29 cellular contexts compared by ENCODE assay signal in genomic region chr4:40687676-40688389, GRCh38. TPM values are rescaled to one million over a fixed set of nuclear protein-coding genes. Genes with fewer than 3 reads are reported as not detected.
A peak's percentile ranks its signal among the peaks of the same experiment; 100 is the strongest.
DNase-seq lines count a peak whose midpoint lies in the region; ATAC-seq lines count a peak whose summit lies in the region.
"Had no signal": no experiment of that assay in that cellular context is flagged by ENCODE, and none has a peak within 500 bp of the region (broad histone marks: within the 10 kb centered on the region; RNA-seq: fewer than 3 reads in every experiment).

No MANE protein-coding gene starts in this region.

- H3K14ac ChIP-seq in mesenchymal stem cell (ENCODE audit: low read length in 2 of 2): no peak overlapping the region

- H3K9me3 Mint-ChIP-seq in activated T-cell treated with anti-CD3 and anti-CD28 coated beads, Interleukin-2, amount 50 U/mL, for 24 hours: peaks cover 4% of the 10 kb centered on the region
- H3K9me3 Mint-ChIP-seq in T-helper 2 cell treated with Interferon-gamma antibody and Interleukin-4, amounts not matched to agents 5 μg/mL and 100 μg/mL, for 36 hours: no peaks in the 10 kb centered on the region
- H3K9me3 Mint-ChIP-seq: effector memory CD8-positive, alpha-beta T cell; immature natural killer cell had no signal

- peaks cover 6% of the 10 kb centered on the region for H3K9me3 ChIP-seq in mesenchymal stem cell (ENCODE audit: control insufficient read depth, low read length)
- H3K9me3 ChIP-seq: breast epithelium, gastrocnemius medialis, left lung, SK-N-SH, suprapubic skin had no signal

- H3K4me2 ChIP-seq in mesenchymal stem cell (ENCODE audit: low read length, poor library complexity, severe bottlenecking): no peak overlapping the region
- H3K4me2 ChIP-seq: SK-N-SH, smooth muscle cell had no signal

- H3K27me3 Mint-ChIP-seq in activated T-cell treated with anti-CD3 and anti-CD28 coated beads, Interleukin-2, amount 50 U/mL, for 24 hours: peaks cover 10% of the 10 kb centered on the region
- no peaks in the 10 kb centered on the region for H3K27me3 Mint-ChIP-seq in T-helper 2 cell treated with Interferon-gamma antibody and Interleukin-4, amounts not matched to agents 5 μg/mL and 100 μg/mL, for 36 hours (ENCODE audit: low read depth)

- peak overlapping the region; percentile 54 for H4K8ac ChIP-seq in mesenchymal stem cell (ENCODE audit: low read length)

- H2BK120ac ChIP-seq in mesenchymal stem cell (ENCODE audit: low read depth, low read length): no peak overlapping the region

- H2AK5ac ChIP-seq in mesenchymal stem cell (ENCODE audit: low read length, severe bottlenecking): no peak overlapping the region

- no peak overlapping the region for H3K23ac ChIP-seq in mesenchymal stem cell (ENCODE audit: low read length in 2 of 2)

- no peaks in the 10 kb centered on the region for H3K4me1 ChIP-seq in mesenchymal stem cell (ENCODE audit: control insufficient read depth, insufficient read depth, low read depth, low read length)
- H3K4me1 ChIP-seq: breast epithelium, gastrocnemius medialis had no signal

- no peak overlapping the region for H3K27ac ChIP-seq in mesenchymal stem cell (ENCODE audit: low read length, poor library complexity, severe bottlenecking)
- H3K27ac ChIP-seq: gastrocnemius medialis, left lung, suprapubic skin, VCaP had no signal

- H3K4me3 Mint-ChIP-seq in activated T-cell treated with anti-CD3 and anti-CD28 coated beads, Interleukin-2, amount 50 U/mL, for 24 hours: peak overlapping the region; percentile 49
- H3K4me3 Mint-ChIP-seq in T-helper 2 cell treated with Interferon-gamma antibody and Interleukin-4, amounts not matched to agents 5 μg/mL and 100 μg/mL, for 36 hours: peak overlapping the region; percentile 65
- H3K4me3 Mint-ChIP-seq: effector memory CD8-positive, alpha-beta T cell; immature natural killer cell; mesothelial cell of epicardium; naive thymus-derived CD8-positive, alpha-beta T cell had no signal

- DNase-seq in activated T-cell treated with anti-CD3 and anti-CD28 coated beads, Interleukin-2, amount 50 U/mL, for 24 hours: no peak
- DNase-seq in activated T-cell treated with anti-CD3 and anti-CD28 coated beads, Interleukin-2, amount 50 U/mL, for 1 hour: no peak
- no peak for DNase-seq in T-helper 2 cell treated with Interferon-gamma antibody and Interleukin-4, amounts not matched to agents 5 μg/mL and 100 μg/mL, for 36 hours (ENCODE audit: low spot score)
- DNase-seq in amniotic epithelial cell (ENCODE audit: low read depth) (peak; percentile 77), mesenchymal stem cell (no peak)
- DNase-seq in activated effector memory CD4-positive, alpha-beta T cell treated with anti-CD3 and anti-CD28 coated beads, Interleukin-2, amount 50 U/mL, for 16 hours: no peak
- DNase-seq: activated CD4-positive, alpha-beta T cell treated with anti-CD3 and anti-CD28 coated beads, Interleukin-2, amount 50 U/mL, for 1 hour; C1 segment of cervical spinal cord; Calu3; effector memory CD8-positive, alpha-beta T cell; gastrocnemius medialis; HCEC 1CT; hippocampal formation; immature natural killer cell; Kasumi-1; left lung; naive thymus-derived CD8-positive, alpha-beta T cell; NCI-H1092 treated with DMSO at 0.1 percent for 48 hours; NCI-H1930; NCI-H345; NCI-H774; retina; SK-N-SH had no signal

- peaks cover 0 to 4% of the 10 kb centered on the region in 2 experiments for H3K27me3 ChIP-seq in mesenchymal stem cell (ENCODE audit: control insufficient read depth in 1 of 2, insufficient read depth in 1 of 2, low read length in 2 of 2)
- H3K27me3 ChIP-seq: breast epithelium, gastrocnemius medialis, left lung, suprapubic skin had no signal

- no peak overlapping the region for H4K91ac ChIP-seq in mesenchymal stem cell (ENCODE audit: low read length)

- H3K79me1 ChIP-seq in mesenchymal stem cell (replicated peaks; ENCODE audit: low read length, poor library complexity, severe bottlenecking): no peaks in the 10 kb centered on the region

- H3K4ac ChIP-seq in mesenchymal stem cell (ENCODE audit: low read depth in 1 of 2, low read length in 2 of 2): no peak overlapping the region

- no peaks in the 10 kb centered on the region for H3K36me3 Mint-ChIP-seq in activated T-cell treated with anti-CD3 and anti-CD28 coated beads, Interleukin-2, amount 50 U/mL, for 24 hours (ENCODE audit: low read depth)
- peaks cover 5% of the 10 kb centered on the region for H3K36me3 Mint-ChIP-seq in T-helper 2 cell treated with Interferon-gamma antibody and Interleukin-4, amounts not matched to agents 5 μg/mL and 100 μg/mL, for 36 hours (ENCODE audit: low read depth)
- H3K36me3 Mint-ChIP-seq: immature natural killer cell; mesothelial cell of epicardium; naive thymus-derived CD8-positive, alpha-beta T cell had no signal

- no peak overlapping the region for H3K4me3 ChIP-seq in mesenchymal stem cell (ENCODE audit: insufficient read depth in 1 of 2, low read depth in 1 of 2, low read length in 2 of 2)
- H3K4me3 ChIP-seq: breast epithelium, gastrocnemius medialis, left lung, smooth muscle cell, suprapubic skin had no signal

- no peak overlapping the region for H3K18ac ChIP-seq in mesenchymal stem cell (ENCODE audit: low read depth in 1 of 2, low read length in 2 of 2)

- H2BK12ac ChIP-seq in mesenchymal stem cell (ENCODE audit: low read length in 2 of 2): no peak overlapping the region

- no peak overlapping the region for H2BK5ac ChIP-seq in mesenchymal stem cell (ENCODE audit: low read depth, low read length, poor library complexity, severe bottlenecking)

- no peak overlapping the region for H2AFZ ChIP-seq in mesenchymal stem cell (ENCODE audit: low read depth, low read length)

- H3K9ac ChIP-seq in mesenchymal stem cell (ENCODE audit: low read length): no peak overlapping the region
- H3K9ac ChIP-seq: SK-N-SH had no signal

- no peak overlapping the region for H2BK15ac ChIP-seq in mesenchymal stem cell (ENCODE audit: low read depth, poor library complexity, severe bottlenecking)

- ATAC-seq in GM19395 (IDR thresholded peaks at IDR 0.05; ENCODE audit: unreplicated experiment): no peak
- ATAC-seq: effector memory CD8-positive, alpha-beta T cell; gastrocnemius medialis; left lung; naive thymus-derived CD8-positive, alpha-beta T cell had no signal

- peaks cover 20% of the 10 kb centered on the region for H3K4me1 Mint-ChIP-seq in activated T-cell treated with anti-CD3 and anti-CD28 coated beads, Interleukin-2, amount 50 U/mL, for 24 hours (ENCODE audit: low read depth)
- peaks cover 35% of the 10 kb centered on the region for H3K4me1 Mint-ChIP-seq in T-helper 2 cell treated with Interferon-gamma antibody and Interleukin-4, amounts not matched to agents 5 μg/mL and 100 μg/mL, for 36 hours (ENCODE audit: low read depth)
- H3K4me1 Mint-ChIP-seq: immature natural killer cell; naive thymus-derived CD8-positive, alpha-beta T cell had no signal

- peak overlapping the region; percentile 96 for H3K27ac Mint-ChIP-seq in activated T-cell treated with anti-CD3 and anti-CD28 coated beads, Interleukin-2, amount 50 U/mL, for 24 hours
- peak overlapping the region; percentile 88 for H3K27ac Mint-ChIP-seq in T-helper 2 cell treated with Interferon-gamma antibody and Interleukin-4, amounts not matched to agents 5 μg/mL and 100 μg/mL, for 36 hours
- H3K27ac Mint-ChIP-seq: effector memory CD8-positive, alpha-beta T cell; immature natural killer cell; mesothelial cell of epicardium; naive thymus-derived CD8-positive, alpha-beta T cell had no signal

- H3K36me3 ChIP-seq in mesenchymal stem cell (ENCODE audit: control insufficient read depth in 1 of 2, insufficient read depth in 2 of 2, low read depth in 1 of 2, low read length in 2 of 2): no peaks in the 10 kb centered on the region
- H3K36me3 ChIP-seq: breast epithelium, gastrocnemius medialis, left lung, suprapubic skin had no signal

- 97% methylated on average over 3 of the region's 3 CpGs for WGBS in mesenchymal stem cell

RNA-seq across cellular contexts. Expression of gene RBM47, which starts 58.2 kb away (rescaled TPM):
- 3.9 TPM for polyA plus RNA-seq in mesenchymal stem cell (2013, experiment 1 of 2)
- polyA plus RNA-seq in mesenchymal stem cell (2013, experiment 2 of 2): 3.8 TPM
